ENCODE assay signal across 12 cellular contexts in genomic region chr3:125125822-125126245, GRCh38.
A peak's percentile ranks its signal among the peaks of the same experiment; 100 is the strongest.
DNase-seq lines count a peak whose midpoint lies in the region; TF ChIP-seq lines count a peak whose summit lies in the region.
"Had no signal": no experiment of that assay in that cellular context is flagged by ENCODE, and none has a peak within 500 bp of the region (broad histone marks: within the 10 kb centered on the region; RNA-seq: fewer than 3 reads in every experiment).

No MANE protein-coding gene starts in this region.

- TF ChIP-seq CTCF in chondrocyte (IDR thresholded peaks at IDR 0.05), result no peak

- H3K36me3 ChIP-seq in SJCRH30, result no peaks in the 10 kb centered on the region
- H3K36me3 ChIP-seq: BLaER1 treated with 17β-estradiol and CSF1 and Interleukin-3, amounts not matched to agents 10 nM and 100 nM; thoracic aorta had no signal

- peak overlapping the region; percentile 19 for H3K27ac Mint-ChIP-seq in chondrocyte (ENCODE audit: unreplicated experiment)

- no peaks in the 10 kb centered on the region for H3K27me3 ChIP-seq in SJCRH30

- peak overlapping the region; percentile 30 for H3K27ac ChIP-seq in SJCRH30
- H3K27ac ChIP-seq: thoracic aorta had no signal

- H3K9me3 Mint-ChIP-seq in chondrocyte (ENCODE audit: low read depth), result no peaks in the 10 kb centered on the region

- H3K4me3 Mint-ChIP-seq in chondrocyte (ENCODE audit: unreplicated experiment), result no peak overlapping the region

- H3K9me3 ChIP-seq in SJCRH30 (replicated peaks), result no peaks in the 10 kb centered on the region
- H3K9me3 ChIP-seq: thoracic aorta had no signal

- H3K4me3 ChIP-seq in SJCRH30, result no peak overlapping the region
- H3K4me3 ChIP-seq: BLaER1 treated with 17β-estradiol and CSF1 and Interleukin-3, amounts not matched to agents 10 nM and 100 nM; thoracic aorta had no signal

- H3K4me1 ChIP-seq in SJCRH30, result peaks cover 41% of the 10 kb centered on the region

- DNase-seq in activated CD8-positive, alpha-beta memory T cell treated with anti-CD3 and anti-CD28 coated beads, Interleukin-2, amount 50 U/mL, for 48 hours, result peak; percentile 53
- DNase-seq in activated CD8-positive, alpha-beta memory T cell treated with anti-CD3 and anti-CD28 coated beads for 24 hours, result no peak
- peak in 1 of 2 experiments; percentile 33 for DNase-seq in SJCRH30
- no peak for DNase-seq in chondrocyte (ENCODE audit: low spot score)
- peak; percentile 26 for DNase-seq in stimulated activated CD4-positive, alpha-beta T cell treated with anti-CD3 and anti-CD28 coated beads, Interleukin-4, amount 100 ng/mL, for 24 hours
- no peak for DNase-seq in DMS53 treated with DMSO at 0.1 percent for 48 hours (lab: John Stamatoyannopoulos, UW; ENCODE audit: unreplicated experiment)
- DNase-seq in midbrain (lab: John Stamatoyannopoulos, UW), result no peak
- no peak for DNase-seq in middle frontal gyrus (ENCODE audit: extremely low spot score, low spot score)
- DNase-seq: activated gamma-delta T cell, right cardiac atrium had no signal

- no peaks in the 10 kb centered on the region for H3K36me3 Mint-ChIP-seq in chondrocyte (ENCODE audit: low read depth)

- no peaks in the 10 kb centered on the region for H3K27me3 Mint-ChIP-seq in chondrocyte (ENCODE audit: low read depth)

- H3K4me1 Mint-ChIP-seq in chondrocyte (ENCODE audit: low read depth), result peaks cover 62% of the 10 kb centered on the region

Comparison
In these comparisons a context has a peak if more than half of its experiments do, and no peak if none do; other contexts are left out.
1. DNase-seq: peak in activated CD8-positive, alpha-beta memory T cell treated with anti-CD3 and anti-CD28 coated beads, Interleukin-2, amount 50 U/mL, for 48 hours (single experiment) and stimulated activated CD4-positive, alpha-beta T cell treated with anti-CD3 and anti-CD28 coated beads, Interleukin-4, amount 100 ng/mL, for 24 hours (single experiment); none in activated CD8-positive, alpha-beta memory T cell treated with anti-CD3 and anti-CD28 coated beads for 24 hours (single experiment), chondrocyte (single experiment), DMS53 treated with DMSO at 0.1 percent for 48 hours (single experiment), midbrain (single experiment) and middle frontal gyrus (single experiment).